Comparison of ENCODE assay signal across 18 cellular contexts in the genomic region with DNA sequence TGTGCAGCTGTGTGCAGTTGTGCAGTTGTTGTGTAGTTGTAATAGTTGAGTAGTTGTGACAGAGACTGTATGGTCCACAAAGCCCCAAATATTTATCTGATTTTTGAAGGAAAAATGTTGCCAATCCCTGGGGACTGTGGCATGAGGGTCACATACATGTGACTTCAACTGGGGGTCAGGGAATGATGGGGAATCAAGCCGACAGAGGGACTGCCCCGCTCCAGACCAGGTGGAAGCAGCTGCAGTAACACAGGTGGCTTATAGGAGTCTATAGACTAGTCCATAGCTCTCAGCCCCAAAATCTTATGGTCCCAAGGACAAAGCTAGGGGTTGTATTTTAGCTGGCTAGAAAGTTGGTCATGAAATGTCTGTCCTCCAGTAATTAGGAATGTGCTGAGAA.
"Had no signal": no experiment of that assay in that cellular context is flagged by ENCODE, and none has a peak within 500 bp of the region (broad histone marks: within the 10 kb centered on the region; RNA-seq: fewer than 3 reads in every experiment).

No MANE protein-coding gene starts in this region.

- H3K27ac Mint-ChIP-seq: memory B cell, progenitor cell of endocrine pancreas had no signal

- H3K27me3 ChIP-seq: dorsolateral prefrontal cortex, hepatocyte, left lung, neutrophil, sigmoid colon, stomach, thyroid gland had no signal

- H3K27me3 Mint-ChIP-seq: memory B cell, progenitor cell of endocrine pancreas had no signal

- H3K9me3 ChIP-seq: left lung, lower lobe of right lung, mucosa of descending colon, neutrophil, sigmoid colon, stomach, thyroid gland had no signal

- H3K27ac ChIP-seq: hepatocyte, left lung, lower lobe of right lung, neutrophil, parathyroid adenoma, sigmoid colon, thyroid gland had no signal

- H3K36me3 Mint-ChIP-seq: memory B cell; naive B cell; natural killer cell treated with Interleukin-12 subunit alpha and Interleukin-12 subunit beta and Interleukin-15 and Interleukin-18, amount 100 ng/mL, for 72 hours; stimulated activated effector memory CD8-positive, alpha-beta T cell treated with anti-CD3 and anti-CD28 coated beads, Interleukin-12 subunit alpha, Interleukin-12 subunit beta, amount 100 ng/mL, for 72 hours had no signal

- DNase-seq: cortex of kidney had no signal

- H2AFZ ChIP-seq: hepatocyte had no signal

- H3K36me3 ChIP-seq: left lung, neutrophil had no signal

- H3K9me3 Mint-ChIP-seq: memory B cell; mesothelial cell of epicardium; naive B cell; natural killer cell treated with Interleukin-12 subunit alpha and Interleukin-12 subunit beta and Interleukin-15 and Interleukin-18, amount 100 ng/mL, for 72 hours; neural crest cell; stimulated activated effector memory CD8-positive, alpha-beta T cell treated with anti-CD3 and anti-CD28 coated beads, Interleukin-12 subunit alpha, Interleukin-12 subunit beta, amount 100 ng/mL, for 72 hours had no signal

- H3K4me2 ChIP-seq: hepatocyte had no signal

- H3K4me3 Mint-ChIP-seq: mesothelial cell of epicardium, neural crest cell had no signal

- H3K4me3 ChIP-seq: hepatocyte, left lung, lower lobe of right lung, mucosa of descending colon, sigmoid colon, stomach, thyroid gland had no signal

- H3K9ac ChIP-seq: parathyroid adenoma had no signal
